Comparison of ENCODE assay signal across 10 cellular contexts in genomic region chr20:11229772-11230171, GRCh38.
DNase-seq lines count a peak whose midpoint lies in the region; ATAC-seq and TF ChIP-seq lines count a peak whose summit lies in the region.
"Had no signal": no experiment of that assay in that cellular context is flagged by ENCODE, and none has a peak within 500 bp of the region (broad histone marks: within the 10 kb centered on the region; RNA-seq: fewer than 3 reads in every experiment).

No MANE protein-coding gene starts in this region.

- no peaks in the 10 kb centered on the region for H3K79me2 ChIP-seq in MM.1S (ENCODE audit: low read length)

- H3K4me1 ChIP-seq in upper lobe of right lung: no peaks in the 10 kb centered on the region
- H3K4me1 ChIP-seq in MM.1S (ENCODE audit: low read length): peaks cover 8% of the 10 kb centered on the region

- H3K36me3 ChIP-seq in kidney epithelial cell (ENCODE audit: control insufficient read depth, insufficient read depth, low read length): no peaks in the 10 kb centered on the region
- no peaks in the 10 kb centered on the region for H3K36me3 ChIP-seq in upper lobe of right lung
- H3K36me3 ChIP-seq in MM.1S (replicated peaks; ENCODE audit: insufficient read depth, low read length): no peaks in the 10 kb centered on the region
- H3K36me3 ChIP-seq: esophagus squamous epithelium had no signal

- no peak overlapping the region for H3K4me3 ChIP-seq in kidney epithelial cell (ENCODE audit: low read depth, low read length)
- no peak overlapping the region for H3K4me3 ChIP-seq in upper lobe of right lung
- H3K4me3 ChIP-seq in MM.1S (ENCODE audit: low read length): no peak overlapping the region
- H3K4me3 ChIP-seq: esophagus squamous epithelium had no signal

- H3K4me2 ChIP-seq in MM.1S (ENCODE audit: low read depth, low read length): no peak overlapping the region

- H2AFZ ChIP-seq in MM.1S (ENCODE audit: low read length): no peak overlapping the region

- peaks cover 7% of the 10 kb centered on the region; the same call in 1 of the 2 replicates for H3F3A ChIP-seq in MM.1S (ENCODE audit: insufficient read depth, low read length)

- peak; percentile 29 for DNase-seq in NCI-H1092 treated with DMSO at 0.1 percent for 48 hours (lab: John Stamatoyannopoulos, UW)
- DNase-seq in NCI-H1092 (lab: John Stamatoyannopoulos, UW): no peak
- DNase-seq in amniotic epithelial cell (ENCODE audit: low read depth): peak; percentile 85
- peak; percentile 86 for DNase-seq in kidney epithelial cell (ENCODE audit: low read depth)
- DNase-seq in upper lobe of right lung: no peak
- no peak for DNase-seq in mesenteric fat pad (ENCODE audit: low spot score)
- DNase-seq in stimulated activated CD4-positive, alpha-beta T cell treated with anti-CD3 and anti-CD28 coated beads, Interleukin-15, amount 100 ng/mL, for 24 hours: no peak
- no peak for DNase-seq in MM.1S
- DNase-seq: esophagus squamous epithelium, T-helper 9 cell had no signal

- peak overlapping the region; percentile 5 for H3K27ac ChIP-seq in upper lobe of right lung
- H3K27ac ChIP-seq in MM.1S (ENCODE audit: low read length): no peak overlapping the region

- H4K20me1 ChIP-seq in MM.1S (ENCODE audit: insufficient read depth, low read length): no peaks in the 10 kb centered on the region

- no peaks in the 10 kb centered on the region for H3K9me2 ChIP-seq in MM.1S (replicated peaks; ENCODE audit: insufficient read depth, low read length)

- peak; percentile 88 for ATAC-seq in upper lobe of right lung

- no peak for TF ChIP-seq CTCF in kidney epithelial cell (IDR thresholded peaks at IDR 0.05; ENCODE audit: insufficient read depth, low read length, poor library complexity, severe bottlenecking)
- no peak for TF ChIP-seq CTCF in upper lobe of right lung (IDR thresholded peaks at IDR 0.05)
- TF ChIP-seq CTCF in MM.1S (IDR thresholded peaks at IDR 0.05; ENCODE audit: low read length): no peak

- no peak overlapping the region for H3K9ac ChIP-seq in MM.1S (ENCODE audit: low read length)

- intact Hi-C loops in upper lobe of right lung (cut with DNase I): no loop called here

- H3K27me3 ChIP-seq in kidney epithelial cell (ENCODE audit: control insufficient read depth, insufficient read depth, low read length) (no peaks in the 10 kb centered on the region), upper lobe of right lung (no peaks in the 10 kb centered on the region), MM.1S (replicated peaks; ENCODE audit: insufficient read depth, low read length) (no peaks in the 10 kb centered on the region)
- H3K27me3 ChIP-seq: esophagus squamous epithelium had no signal

- H3K9me3 ChIP-seq in upper lobe of right lung (no peaks in the 10 kb centered on the region), MM.1S (replicated peaks; ENCODE audit: insufficient read depth, low read length) (no peaks in the 10 kb centered on the region)
- H3K9me3 ChIP-seq: esophagus squamous epithelium had no signal

Comparison
In these comparisons a context has a peak if more than half of its experiments do, and no peak if none do; other contexts are left out.
1. DNase-seq: peak in NCI-H1092 treated with DMSO at 0.1 percent for 48 hours (single experiment), amniotic epithelial cell (single experiment) and kidney epithelial cell (single experiment); none in NCI-H1092 (single experiment), upper lobe of right lung (single experiment), mesenteric fat pad (single experiment), stimulated activated CD4-positive, alpha-beta T cell treated with anti-CD3 and anti-CD28 coated beads, Interleukin-15, amount 100 ng/mL, for 24 hours (single experiment) and MM.1S (single experiment).